16 cellular contexts compared by ENCODE assay signal in the genomic region with DNA sequence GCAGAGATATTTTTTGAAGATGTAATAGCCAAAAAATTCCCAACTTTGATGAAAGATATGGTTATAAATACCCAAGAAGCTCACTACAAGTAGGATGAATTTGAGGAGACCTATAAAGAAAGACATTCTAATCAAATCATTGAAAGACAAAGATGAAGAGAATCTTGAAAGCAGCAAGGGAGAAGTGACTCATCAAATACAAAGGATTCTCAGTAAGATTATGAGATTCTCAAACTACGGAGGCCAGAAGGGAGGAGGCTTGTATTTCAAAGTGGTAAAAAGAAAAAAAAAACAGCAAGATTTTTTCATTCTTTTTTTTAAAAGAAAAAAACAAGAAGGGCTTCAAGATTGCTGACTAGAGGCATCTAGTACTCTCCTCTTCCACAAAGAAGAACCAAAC. TPM values are rescaled to one million over a fixed set of nuclear protein-coding genes. Genes with fewer than 3 reads are reported as not detected.
"Had no signal": no experiment of that assay in that cellular context is flagged by ENCODE, and none has a peak within 500 bp of the region (broad histone marks: within the 10 kb centered on the region; RNA-seq: fewer than 3 reads in every experiment).

No MANE protein-coding gene starts in this region.

- H3K36me3 ChIP-seq: esophagus squamous epithelium, left ventricle myocardium inferior had no signal

- H3K9me3 ChIP-seq: esophagus squamous epithelium had no signal

- H3K4me1 ChIP-seq: esophagus squamous epithelium, left ventricle myocardium inferior had no signal

- H3K4me1 Mint-ChIP-seq: activated naive CD8-positive, alpha-beta T cell treated with anti-CD3 and anti-CD28 coated beads, Interleukin-2, amount 10 ng/mL, durations not matched to agents 7 days and 5 days had no signal

- ATAC-seq: mucosa of descending colon; naive thymus-derived CD4-positive, alpha-beta T cell; stimulated activated naive B cell treated with anti-CD40 and anti-IgM and Interleukin-4, amounts not matched to agents 10 μg/mL and 1 μg/mL and 100 μg/mL, for 72 hours had no signal

- H3K4me3 Mint-ChIP-seq: activated naive CD8-positive, alpha-beta T cell treated with anti-CD3 and anti-CD28 coated beads, Interleukin-2, amount 10 ng/mL, durations not matched to agents 7 days and 5 days; memory B cell; naive thymus-derived CD4-positive, alpha-beta T cell; stimulated activated naive B cell treated with anti-CD40 and anti-IgM and Interleukin-4, amounts not matched to agents 10 μg/mL and 1 μg/mL and 100 μg/mL, for 72 hours had no signal

- H3K27ac ChIP-seq: esophagus squamous epithelium, left ventricle myocardium inferior had no signal

- DNase-seq: activated CD8-positive, alpha-beta memory T cell treated with anti-CD3 and anti-CD28 coated beads, Interleukin-2, amount 50 U/mL, for 48 hours; activated effector memory CD4-positive, alpha-beta T cell treated with anti-CD3 and anti-CD28 coated beads, Interleukin-2, amount 50 U/mL, for 16 hours; activated naive CD8-positive, alpha-beta T cell treated with anti-CD3 and anti-CD28 coated beads, Interleukin-2, amount 10 ng/mL, durations not matched to agents 7 days and 5 days; effector CD8-positive, alpha-beta T cell; esophagus squamous epithelium; foreskin fibroblast; glutamatergic neuron; hypothalamus; left ventricle myocardium inferior; mucosa of descending colon; naive thymus-derived CD4-positive, alpha-beta T cell; stimulated activated naive B cell treated with anti-CD40 and anti-IgM and Interleukin-4, amounts not matched to agents 10 μg/mL and 1 μg/mL and 100 μg/mL, for 72 hours; substantia nigra; trophoblast cell had no signal

- H3K4me3 ChIP-seq: esophagus squamous epithelium, left ventricle myocardium inferior, mucosa of descending colon had no signal

- H3K27ac Mint-ChIP-seq: activated naive CD8-positive, alpha-beta T cell treated with anti-CD3 and anti-CD28 coated beads, Interleukin-2, amount 10 ng/mL, durations not matched to agents 7 days and 5 days; memory B cell; naive thymus-derived CD4-positive, alpha-beta T cell; stimulated activated naive B cell treated with anti-CD40 and anti-IgM and Interleukin-4, amounts not matched to agents 10 μg/mL and 1 μg/mL and 100 μg/mL, for 72 hours had no signal

- H3K27me3 Mint-ChIP-seq: memory B cell; stimulated activated naive B cell treated with anti-CD40 and anti-IgM and Interleukin-4, amounts not matched to agents 10 μg/mL and 1 μg/mL and 100 μg/mL, for 72 hours had no signal

- H3K27me3 ChIP-seq: esophagus squamous epithelium had no signal

RNA-seq across cellular contexts. Expression of gene NIPAL4, which starts 59.3 kb away (rescaled TPM):
- total RNA-seq: activated naive CD8-positive, alpha-beta T cell treated with anti-CD3 and anti-CD28 coated beads, Interleukin-2, amount 10 ng/mL, durations not matched to agents 7 days and 5 days; endothelial cell of umbilical vein; left ventricle myocardium inferior had no signal
